Comparison of ENCODE assay signal across 9 cellular contexts in the genomic region with DNA sequence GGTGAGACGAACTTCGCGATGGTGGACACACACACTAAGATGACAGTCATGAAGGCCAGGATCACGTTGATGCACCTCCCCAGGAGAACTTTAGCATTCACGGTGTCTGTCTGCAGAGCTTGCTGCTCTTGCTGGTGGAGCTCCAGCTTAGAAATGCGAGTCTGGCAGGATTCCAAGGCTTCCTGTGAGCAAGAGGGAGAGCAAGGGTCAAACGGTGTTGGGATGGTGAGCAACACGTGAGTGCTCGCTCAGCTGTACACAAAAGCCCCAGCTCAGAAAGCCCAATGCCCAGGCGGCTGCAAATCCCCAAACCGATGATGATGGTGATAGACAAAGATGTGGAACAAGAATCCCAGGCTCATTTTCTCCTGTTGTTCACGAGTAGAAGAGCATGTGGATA.
A peak's percentile ranks its signal among the peaks of the same experiment; 100 is the strongest.
DNase-seq lines count a peak whose midpoint lies in the region; ATAC-seq and TF ChIP-seq lines count a peak whose summit lies in the region.
"Had no signal": no experiment of that assay in that cellular context is flagged by ENCODE, and none has a peak within 500 bp of the region (broad histone marks: within the 10 kb centered on the region; RNA-seq: fewer than 3 reads in every experiment).

No MANE protein-coding gene starts in this region.

- no peaks in the 10 kb centered on the region for H3K9me2 ChIP-seq in MM.1S (replicated peaks; ENCODE audit: insufficient read depth, low read length)

- CTCF ChIA-PET in Calu3 (lab: Charles Lee), result interaction anchor here (1.1 to 1.3 kb wide), 2 partner anchors 23 to 304 kb away, joined by 3 to 4 read pairs; no protein-coding TSS in a partner anchor

- H3K36me3 Mint-ChIP-seq in Calu3 (ENCODE audit: insufficient read depth, unreplicated experiment), result no peaks in the 10 kb centered on the region

- H3K9me3 ChIP-seq in MM.1S (replicated peaks; ENCODE audit: insufficient read depth, low read length), result no peaks in the 10 kb centered on the region

- no peaks in the 10 kb centered on the region for H3K36me3 ChIP-seq in MM.1S (replicated peaks; ENCODE audit: insufficient read depth, low read length)

- H3K4me3 Mint-ChIP-seq in Calu3 (ENCODE audit: low read depth, unreplicated experiment), result no peak overlapping the region

- H2AFZ ChIP-seq in MM.1S (ENCODE audit: low read length), result no peak overlapping the region

- no peaks in the 10 kb centered on the region for H3K9me3 Mint-ChIP-seq in Calu3 (ENCODE audit: low read depth, unreplicated experiment)

- no peaks in the 10 kb centered on the region for H3K27me3 Mint-ChIP-seq in Calu3 (ENCODE audit: unreplicated experiment)

- no peaks in the 10 kb centered on the region for H3K27me3 ChIP-seq in MM.1S (replicated peaks; ENCODE audit: insufficient read depth, low read length)

- intact Hi-C loops in Calu3 (cut with micrococcal nuclease; ENCODE audit: unreplicated experiment), result no loop called here

- peaks cover 15% of the 10 kb centered on the region for H3K4me1 ChIP-seq in MM.1S (ENCODE audit: low read length)

- no peak overlapping the region for H3K9ac ChIP-seq in MM.1S (ENCODE audit: low read length)

- H3K4me3 ChIP-seq in choroid plexus epithelial cell (ENCODE audit: low read depth, low read length) (no peak overlapping the region), MM.1S (ENCODE audit: low read length) (no peak overlapping the region)
- H3K4me3 ChIP-seq: dorsolateral prefrontal cortex had no signal

- peaks cover 41% of the 10 kb centered on the region for H3K4me1 Mint-ChIP-seq in Calu3 (ENCODE audit: low read depth, unreplicated experiment)

- DNase-seq in Calu3 (peak; percentile 83), LHCN-M2 (ENCODE audit: low read depth) (peak; percentile 44), choroid plexus epithelial cell (ENCODE audit: low read depth) (peak; percentile 97), myocyte (ENCODE audit: low read depth) (peak; percentile 12), MM.1S (no peak), cerebellum (ENCODE audit: low spot score) (no peak)
- DNase-seq: dorsolateral prefrontal cortex had no signal

- no TSS peak for BruUV-seq in Calu3 (replicated peaks; lab: Mats Ljungman, UMichigan)

- no peak overlapping the region for H3K4me2 ChIP-seq in MM.1S (ENCODE audit: low read depth, low read length)

- H3K79me2 ChIP-seq in MM.1S (ENCODE audit: low read length), result no peaks in the 10 kb centered on the region

- no peak for ATAC-seq in HG02970 (IDR thresholded peaks at IDR 0.05; ENCODE audit: low FRiP score, unreplicated experiment)
- ATAC-seq in HG03342 (IDR thresholded peaks at IDR 0.05; ENCODE audit: unreplicated experiment), result no peak

- H4K20me1 ChIP-seq in MM.1S (ENCODE audit: insufficient read depth, low read length), result no peaks in the 10 kb centered on the region

- peaks cover 7% of the 10 kb centered on the region; the same call in 1 of the 2 replicates for H3F3A ChIP-seq in MM.1S (ENCODE audit: insufficient read depth, low read length)

- no peak overlapping the region for H3K27ac ChIP-seq in MM.1S (ENCODE audit: low read length)

- TF ChIP-seq CTCF in Calu3 (IDR thresholded peaks at IDR 0.05; ENCODE audit: unreplicated experiment) (no peak), choroid plexus epithelial cell (conservative IDR thresholded peaks at IDR 0.05; ENCODE audit: low read depth, low read length) (no peak), MM.1S (IDR thresholded peaks at IDR 0.05; ENCODE audit: low read length) (no peak)

- peak overlapping the region; percentile 64 for H3K27ac Mint-ChIP-seq in Calu3 (ENCODE audit: unreplicated experiment)

Comparison
In these comparisons a context has a peak if more than half of its experiments do, and no peak if none do; other contexts are left out.
1. DNase-seq: peak in Calu3 (single experiment), LHCN-M2 (single experiment), choroid plexus epithelial cell (single experiment) and myocyte (single experiment); none in MM.1S (single experiment) and cerebellum (single experiment).